Comparison of ENCODE assay signal across 13 cellular contexts in the genomic region with DNA sequence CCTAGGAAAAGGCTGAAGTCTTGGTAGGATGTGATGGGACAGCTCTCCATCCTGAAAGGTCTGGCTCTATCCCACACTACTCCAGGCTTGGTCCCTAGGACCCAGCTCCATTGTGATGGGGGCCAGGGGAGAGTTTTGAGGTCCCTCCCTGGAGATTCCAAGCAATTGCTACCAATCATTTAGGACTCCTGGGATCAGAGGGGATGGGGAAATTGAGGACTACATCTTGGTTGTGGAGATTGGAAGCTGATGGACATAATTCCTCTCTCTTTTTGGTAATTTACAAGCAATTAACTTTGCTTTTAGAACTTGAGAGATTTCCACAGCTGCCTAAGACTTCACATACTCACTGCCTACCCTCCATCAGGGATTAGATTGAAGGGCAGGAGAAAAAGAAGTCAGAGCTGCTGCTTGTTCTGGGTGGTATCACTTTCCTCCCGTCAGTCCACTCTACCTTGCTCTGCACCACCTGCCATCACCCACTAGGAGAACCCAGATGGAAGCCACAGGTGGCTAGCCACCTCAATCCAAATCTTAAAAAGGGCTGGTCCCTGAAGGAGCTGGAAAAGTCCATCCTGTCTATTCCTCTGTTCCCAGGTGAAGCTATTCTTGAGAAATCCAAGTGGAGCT. TPM values are rescaled to one million over a fixed set of nuclear protein-coding genes. Genes with fewer than 3 reads are reported as not detected.
DNase-seq lines count a peak whose midpoint lies in the region; ATAC-seq and TF ChIP-seq lines count a peak whose summit lies in the region.
"Had no signal": no experiment of that assay in that cellular context is flagged by ENCODE, and none has a peak within 500 bp of the region (broad histone marks: within the 10 kb centered on the region; RNA-seq: fewer than 3 reads in every experiment).

No MANE protein-coding gene starts in this region.

- peak overlapping the region; percentile 73 for H3K27ac Mint-ChIP-seq in activated CD4-positive, alpha-beta T cell treated with anti-CD3 and anti-CD28 coated beads, Interleukin-2, amount 10 ng/mL, durations not matched to agents 24 days and 14 days
- H3K27ac Mint-ChIP-seq in activated naive CD4-positive, alpha-beta T cell treated with anti-CD3 and anti-CD28 coated beads, Interleukin-2, amount 50 U/mL, for 24 hours, result peak overlapping the region; percentile 86

- H3K4me1 ChIP-seq in spleen, result peaks cover 36 to 100% (median 82%) of the 10 kb centered on the region in 6 donors

- H3K4me3 ChIP-seq in spleen, result no peak overlapping the region
- H3K4me3 ChIP-seq: A549 had no signal

- WGBS in spleen, 5 donors, result 71 to 86% (median 82%) methylated on average over 1 of the region's 1 CpG

- ATAC-seq in GM21576 (IDR thresholded peaks at IDR 0.05; ENCODE audit: unreplicated experiment), result no peak
- ATAC-seq: left ventricle myocardium superior had no signal

- H3K27me3 ChIP-seq in spleen (replicated peaks in 1 of 7), result no peaks in the 10 kb centered on the region

- H3K9me3 Mint-ChIP-seq in activated CD4-positive, alpha-beta T cell treated with anti-CD3 and anti-CD28 coated beads, Interleukin-2, amount 10 ng/mL, durations not matched to agents 24 days and 14 days, result no peaks in the 10 kb centered on the region
- no peaks in the 10 kb centered on the region for H3K9me3 Mint-ChIP-seq in activated naive CD4-positive, alpha-beta T cell treated with anti-CD3 and anti-CD28 coated beads, Interleukin-2, amount 50 U/mL, for 24 hours

- H3K4me3 Mint-ChIP-seq in activated CD4-positive, alpha-beta T cell treated with anti-CD3 and anti-CD28 coated beads, Interleukin-2, amount 10 ng/mL, durations not matched to agents 24 days and 14 days, result no peak overlapping the region
- peak overlapping the region; percentile 44 for H3K4me3 Mint-ChIP-seq in activated naive CD4-positive, alpha-beta T cell treated with anti-CD3 and anti-CD28 coated beads, Interleukin-2, amount 50 U/mL, for 24 hours

- peaks cover 57% of the 10 kb centered on the region for H3K4me1 Mint-ChIP-seq in activated CD4-positive, alpha-beta T cell treated with anti-CD3 and anti-CD28 coated beads, Interleukin-2, amount 10 ng/mL, durations not matched to agents 24 days and 14 days
- peaks cover 74% of the 10 kb centered on the region for H3K4me1 Mint-ChIP-seq in activated naive CD4-positive, alpha-beta T cell treated with anti-CD3 and anti-CD28 coated beads, Interleukin-2, amount 50 U/mL, for 24 hours

- TF ChIP-seq POLR2A in spleen (IDR thresholded peaks at IDR 0.05), result no peak

- peak; percentile 76 for DNase-seq in activated CD4-positive, alpha-beta T cell treated with anti-CD3 and anti-CD28 coated beads, Interleukin-2, amount 10 ng/mL, durations not matched to agents 24 days and 14 days
- no peak for DNase-seq in activated CD4-positive, alpha-beta T cell treated with anti-CD3 and anti-CD28 coated beads for 1 hour
- DNase-seq in NAMALWA (ENCODE audit: low spot score), result peak; percentile 59
- peak; percentile 25 for DNase-seq in spleen
- no peak for DNase-seq in midbrain (lab: John Stamatoyannopoulos, UW)
- DNase-seq in NCI-H510A (lab: John Stamatoyannopoulos, UW), result no peak
- DNase-seq: HCEC 1CT, head of caudate nucleus, left ventricle myocardium superior had no signal

- peak overlapping the region; percentile 51 to 99 (median 78) for H3K27ac ChIP-seq in spleen
- H3K27ac ChIP-seq: A549, VCaP had no signal

- no peaks in the 10 kb centered on the region for H3K27me3 Mint-ChIP-seq in activated CD4-positive, alpha-beta T cell treated with anti-CD3 and anti-CD28 coated beads, Interleukin-2, amount 10 ng/mL, durations not matched to agents 24 days and 14 days
- no peaks in the 10 kb centered on the region for H3K27me3 Mint-ChIP-seq in activated naive CD4-positive, alpha-beta T cell treated with anti-CD3 and anti-CD28 coated beads, Interleukin-2, amount 50 U/mL, for 24 hours

- H3K36me3 Mint-ChIP-seq in activated CD4-positive, alpha-beta T cell treated with anti-CD3 and anti-CD28 coated beads, Interleukin-2, amount 10 ng/mL, durations not matched to agents 24 days and 14 days (ENCODE audit: low read depth), result peaks cover 37% of the 10 kb centered on the region
- peaks cover 12% of the 10 kb centered on the region for H3K36me3 Mint-ChIP-seq in activated naive CD4-positive, alpha-beta T cell treated with anti-CD3 and anti-CD28 coated beads, Interleukin-2, amount 50 U/mL, for 24 hours

- peaks cover 8 to 75% (median 37%) of the 10 kb centered on the region in 6 donors for H3K36me3 ChIP-seq in spleen

- intact Hi-C loops in activated CD4-positive, alpha-beta T cell treated with anti-CD3 and anti-CD28 coated beads, Interleukin-2, amount 10 ng/mL, durations not matched to agents 24 days and 14 days (cut with micrococcal nuclease), result loop anchor here (1.0 kb wide), 1 partner anchor 9 kb away; no protein-coding TSS in a partner anchor
- intact Hi-C loops in spleen (cut with DNase I; ENCODE audit: low total_unique reads), result no loop called here

- peak in 3 of 11 experiments; percentile 19 to 32 (median 27) for TF ChIP-seq CTCF in spleen (IDR thresholded peaks at IDR 0.05 in 8 of 11, conservative IDR thresholded peaks at IDR 0.05 in 3 of 11)

- H3K9me3 ChIP-seq in spleen, result no peaks in the 10 kb centered on the region
- H3K9me3 ChIP-seq: A549 had no signal

RNA-seq across cellular contexts. Expression of gene IRF1, which starts 10.6 kb away (rescaled TPM):
- total RNA-seq in activated CD4-positive, alpha-beta T cell treated with anti-CD3 and anti-CD28 coated beads, Interleukin-2, amount 10 ng/mL, durations not matched to agents 24 days and 14 days, result 167 and 181 TPM in 2 replicates
- 100 to 1,000 TPM; 146 to 307 (median 165) TPM for total RNA-seq in spleen
- polyA plus RNA-seq in spleen, result 100 to 1,000 TPM in 1 of 3 donors, 10 to 100 TPM in 2; 57.9 to 113 (median 59.7) TPM

Comparison
In these comparisons a context has a peak if more than half of its experiments do, and no peak if none do; other contexts are left out.
1. DNase-seq: peak in activated CD4-positive, alpha-beta T cell treated with anti-CD3 and anti-CD28 coated beads, Interleukin-2, amount 10 ng/mL, durations not matched to agents 24 days and 14 days (single experiment), NAMALWA (single experiment) and spleen (single experiment); none in activated CD4-positive, alpha-beta T cell treated with anti-CD3 and anti-CD28 coated beads for 1 hour (single experiment), midbrain (single experiment) and NCI-H510A (single experiment).